In genomic region chr2:44547713-44548112, GRCh38 we compare ENCODE assay signal across 12 cellular contexts.
DNase-seq lines count a peak whose midpoint lies in the region; TF ChIP-seq lines count a peak whose summit lies in the region.
"Had no signal": no experiment of that assay in that cellular context is flagged by ENCODE, and none has a peak within 500 bp of the region (broad histone marks: within the 10 kb centered on the region; RNA-seq: fewer than 3 reads in every experiment).

No MANE protein-coding gene starts in this region.

- TF ChIP-seq CTCF in SK-N-SH (IDR thresholded peaks at IDR 0.05) (no peak), GM20000 (IDR thresholded peaks at IDR 0.05; ENCODE audit: extremely low read depth, missing control alignments) (no peak)

- POLR2A ChIA-PET in SK-N-SH (lab: Yijun Ruan, JAX) = no interaction called here

- CTCF ChIA-PET in SK-N-SH (lab: Yijun Ruan, JAX) = interaction anchor here (0.6 to 11.1 kb wide), 13 partner anchors 13 to 408 kb away, joined by 3 to 133 read pairs (median 4); no protein-coding TSS in a partner anchor

- H3K4me2 ChIP-seq in SK-N-SH = no peak overlapping the region

- H3K79me2 ChIP-seq in SK-N-SH (ENCODE audit: insufficient read depth) = no peaks in the 10 kb centered on the region

- no peak overlapping the region for H2AFZ ChIP-seq in SK-N-SH (ENCODE audit: low read depth)

- H3K27ac ChIP-seq in HUES48 (ENCODE audit: low read depth, low read length) (peak overlapping the region; percentile 31), SK-N-SH (ENCODE audit: low read depth in 2 of 2, low read length in 1 of 2) (peak overlapping the region; percentile 75 to 92; a peak in 3 of 4 replicates), iPS-20b (ENCODE audit: low read length) (peak overlapping the region; percentile 59), caudate nucleus (ENCODE audit: low read depth, low read length) (no peak overlapping the region)

- no peaks in the 10 kb centered on the region for H3K9me2 ChIP-seq in SK-N-SH

- H3K36me3 ChIP-seq in HUES48 (ENCODE audit: control insufficient read depth, insufficient read depth, low read length) = no peaks in the 10 kb centered on the region; the same call in 1 of the 2 replicates
- no peaks in the 10 kb centered on the region for H3K36me3 ChIP-seq in SK-N-SH (replicated peaks in 1 of 2; ENCODE audit: control insufficient read depth in 1 of 2, insufficient read depth in 2 of 2, low read length in 1 of 2)
- no peaks in the 10 kb centered on the region for H3K36me3 ChIP-seq in iPS-20b (ENCODE audit: insufficient read depth, low read depth, low read length)
- H3K36me3 ChIP-seq: HAP-1 had no signal

- H4K20me1 ChIP-seq in SK-N-SH (ENCODE audit: insufficient read depth) = no peaks in the 10 kb centered on the region

- no peaks in the 10 kb centered on the region for H3K27me3 ChIP-seq in HUES48 (ENCODE audit: control insufficient read depth, insufficient read depth, low read length)
- H3K27me3 ChIP-seq in SK-N-SH (ENCODE audit: insufficient read depth) = no peaks in the 10 kb centered on the region
- no peaks in the 10 kb centered on the region for H3K27me3 ChIP-seq in iPS-20b (ENCODE audit: insufficient read depth, low read length)

- peak; percentile 10 for DNase-seq in EH (ENCODE audit: low read depth)
- DNase-seq in SK-N-SH = peak; percentile 46
- DNase-seq in GM20000 (ENCODE audit: low spot score) = no peak
- DNase-seq in 8988T = no peak
- DNase-seq in caudate nucleus (lab: John Stamatoyannopoulos, UW) = no peak
- DNase-seq: CD8-positive, alpha-beta T cell; Kasumi-1; SHP77; T-helper 2 cell had no signal

- H3K9ac ChIP-seq in HUES48 (ENCODE audit: low read depth, low read length) = no peak overlapping the region
- no peak overlapping the region for H3K9ac ChIP-seq in SK-N-SH
- no peak overlapping the region; the same call in 1 of the 2 replicates for H3K9ac ChIP-seq in iPS-20b (ENCODE audit: low read depth, low read length)

- peak in 1 of 2 experiments; percentile 61; a peak in 1 of 4 replicates for TF ChIP-seq EP300 in SK-N-SH (IDR thresholded peaks at IDR 0.05; ENCODE audit: borderline replicate concordance in 1 of 2, low read depth in 1 of 2, low read length in 1 of 2)

- no peak for TF ChIP-seq RAD21 in SK-N-SH (IDR thresholded peaks at IDR 0.05; ENCODE audit: low read length)

- 71% methylated on average over 2 of the region's 2 CpGs for WGBS in SK-N-SH (ENCODE audit: low lambda C conversion rate)

- peaks cover 25% of the 10 kb centered on the region for H3F3A ChIP-seq in SK-N-SH (replicated peaks; ENCODE audit: insufficient read depth)

- H3K4me1 ChIP-seq in HUES48 (ENCODE audit: control insufficient read depth, insufficient read depth, low read length) = peaks cover 63% of the 10 kb centered on the region
- peaks cover 35 to 60% of the 10 kb centered on the region in 2 experiments for H3K4me1 ChIP-seq in SK-N-SH (ENCODE audit: control insufficient read depth in 1 of 2, insufficient read depth in 2 of 2, low read depth in 1 of 2, low read length in 1 of 2)
- peaks cover 67% of the 10 kb centered on the region for H3K4me1 ChIP-seq in iPS-20b (ENCODE audit: insufficient read depth, low read length)

- H3K9me3 ChIP-seq in HUES48 (ENCODE audit: control insufficient read depth, insufficient read depth, low read length) = no peaks in the 10 kb centered on the region
- no peaks in the 10 kb centered on the region for H3K9me3 ChIP-seq in SK-N-SH
- no peaks in the 10 kb centered on the region for H3K9me3 ChIP-seq in iPS-20b (ENCODE audit: insufficient read depth, low read depth, low read length)
- H3K9me3 ChIP-seq: HAP-1 had no signal

- H3K4me3 ChIP-seq in HUES48 (ENCODE audit: low read depth, low read length) (no peak overlapping the region), SK-N-SH (ENCODE audit: low read depth in 2 of 2, low read length in 1 of 2) (no peak overlapping the region), iPS-20b (ENCODE audit: low read length) (no peak overlapping the region)
- H3K4me3 ChIP-seq: HAP-1 had no signal

TF ChIP-seq in SK-N-SH, 30 proteins besides CTCF, POLR2A, EP300 and RAD21:
- TF ChIP-seq NFIC (IDR thresholded peaks at IDR 0.05; ENCODE audit: borderline replicate concordance) = peak; percentile 35; the same call in 1 of the 2 replicates
- peak; percentile 54 for TF ChIP-seq GATA2 (CRISPR knock-in tag; IDR thresholded peaks at IDR 0.05)
- TF ChIP-seq FOXJ3 (CRISPR knock-in tag; IDR thresholded peaks at IDR 0.05) = peak; percentile 46; the same call in 1 of the 2 replicates
- 0 out of 2 replicates have a peak, but pooled peaks have one; percentile 50 for TF ChIP-seq RCOR1 (IDR thresholded peaks at IDR 0.05; ENCODE audit: low read length)
- peak; percentile 6; the same call in 1 of the 2 replicates for TF ChIP-seq SMC3 (IDR thresholded peaks at IDR 0.05; ENCODE audit: low read depth, low read length)
- no peak for TF ChIP-seq REST (IDR thresholded peaks at IDR 0.05; ENCODE audit: low read depth, low read length)
- no peak for TF ChIP-seq JUND (IDR thresholded peaks at IDR 0.05)

Comparison
In these comparisons a context has a peak if more than half of its experiments do, and no peak if none do; other contexts are left out.
1. DNase-seq: peak in EH (single experiment) and SK-N-SH (single experiment); none in GM20000 (single experiment), 8988T (single experiment) and caudate nucleus (0 of 61).